Comparison of ENCODE assay signal across 1 cellular context in genomic region chr12:51395283-51396230, GRCh38.
TF ChIP-seq lines count a peak whose summit lies in the region.

No MANE protein-coding gene starts in this region.

TF ChIP-seq in HepG2, 621 proteins besides CTCF, POLR2A, EP300 and RAD21:
- no peak for TF ChIP-seq ATF7 (IDR thresholded peaks at IDR 0.05)
- no peak for TF ChIP-seq ATF7 (CRISPR knock-in tag; IDR thresholded peaks at IDR 0.05)
- TF ChIP-seq ZBTB34 (CRISPR knock-in tag; IDR thresholded peaks at IDR 0.05), result no peak
- TF ChIP-seq TFAP4 (IDR thresholded peaks at IDR 0.05; ENCODE audit: borderline replicate concordance, low read depth), result no peak
- no peak for TF ChIP-seq ZNF317 (CRISPR knock-in tag; IDR thresholded peaks at IDR 0.05)
- no peak for TF ChIP-seq ZBTB39 (CRISPR knock-in tag; IDR thresholded peaks at IDR 0.05)
- no peak for TF ChIP-seq SNAPC4 (CRISPR knock-in tag; IDR thresholded peaks at IDR 0.05)
- no peak for TF ChIP-seq HOMEZ (CRISPR knock-in tag; IDR thresholded peaks at IDR 0.05; ENCODE audit: low read depth)
- no peak for TF ChIP-seq MTA1 (CRISPR knock-in tag; IDR thresholded peaks at IDR 0.05; ENCODE audit: borderline replicate concordance)
- TF ChIP-seq ELF3 (CRISPR knock-in tag; IDR thresholded peaks at IDR 0.05), result no peak
- TF ChIP-seq CEBPZ (IDR thresholded peaks at IDR 0.05; ENCODE audit: low read length), result no peak
- no peak for TF ChIP-seq ZNF589 (CRISPR knock-in tag; conservative IDR thresholded peaks at IDR 0.05)
- TF ChIP-seq ZNF788 (CRISPR knock-in tag; IDR thresholded peaks at IDR 0.05; ENCODE audit: borderline replicate concordance), result no peak
- TF ChIP-seq KDM5A (IDR thresholded peaks at IDR 0.05; ENCODE audit: borderline replicate concordance, low read length), result no peak
- no peak for TF ChIP-seq ZNF672 (CRISPR knock-in tag; IDR thresholded peaks at IDR 0.05)
- no peak for TF ChIP-seq ZFP37 (CRISPR knock-in tag; IDR thresholded peaks at IDR 0.05; ENCODE audit: borderline replicate concordance)
